In genomic region chr12:131040491-131040890, GRCh38 we compare ENCODE assay signal across 41 cellular contexts.
"Had no signal": no experiment of that assay in that cellular context is flagged by ENCODE, and none has a peak within 500 bp of the region (broad histone marks: within the 10 kb centered on the region; RNA-seq: fewer than 3 reads in every experiment).

No MANE protein-coding gene starts in this region.

- H3K4me1 ChIP-seq: Peyer's patch had no signal

- DNase-seq: activated B cell treated with CpG ODN at 0.5 μM for 24 hours; activated CD4-positive, alpha-beta memory T cell treated with anti-CD3 and anti-CD28 coated beads for 36 hours; activated CD4-positive, alpha-beta T cell treated with anti-CD3 and anti-CD28 coated beads for 4 hours; activated CD4-positive, alpha-beta T cell treated with anti-CD3 and anti-CD28 coated beads, Interleukin-2, amount 50 U/mL, for 1 hour; activated CD4-positive, CD25-positive, alpha-beta regulatory T cell treated with anti-CD3 and anti-CD28 coated beads, Interleukin-2, amount 50 U/mL, for 72 hours; activated CD8-positive, alpha-beta memory T cell treated with anti-CD3 and anti-CD28 coated beads for 24 hours; activated CD8-positive, alpha-beta memory T cell treated with anti-CD3 and anti-CD28 coated beads, Interleukin-2, amount 10 ng/mL, durations not matched to agents 7 days and 5 days; activated CD8-positive, alpha-beta memory T cell treated with anti-CD3 and anti-CD28 coated beads, Interleukin-2, amount 50 U/mL, for 48 hours; activated effector memory CD4-positive, alpha-beta T cell treated with Interleukin-2 at 50 U/mL for 16 hours; activated naive CD4-positive, alpha-beta T cell treated with anti-CD3 and anti-CD28 coated beads, Interleukin-2, amount 10 ng/mL, durations not matched to agents 7 days and 5 days; activated naive CD8-positive, alpha-beta T cell treated with anti-CD3 and anti-CD28 coated beads, Interleukin-2, amount 50 U/mL, for 24 hours; activated T-cell treated with anti-CD3 and anti-CD28 coated beads, Interleukin-2, amount 50 U/mL, for 48 hours; anterior cingulate cortex; caudate nucleus; Karpas-422; KBM-7; NCI-H1048; NCI-H1105 treated with DMSO at 0.1 percent for 48 hours; NCI-H1436; NCI-H1694 treated with DMSO at 0.1 percent for 48 hours; NCI-H2081; NCI-H2171 treated with DMSO at 0.1 percent for 48 hours; NCI-H2227 treated with DMSO at 0.1 percent for 48 hours; NCI-H446; NCI-H510A treated with DMSO at 0.1 percent for 48 hours; NCI-H526 treated with DMSO at 0.1 percent for 48 hours; NCI-H774; NK-92 treated with Interleukin-12 subunit alpha and Interleukin-12 subunit beta, amount 100 ng/mL, for 24 hours; PC-3; Peyer's patch; RPMI8226; SIG-M5; T-cell; T-helper 2 cell; T-helper 9 cell had no signal

- H3K27ac ChIP-seq: Peyer's patch, VCaP had no signal

- H3K36me3 ChIP-seq: Peyer's patch had no signal

- H3K9me3 ChIP-seq: Peyer's patch had no signal

- H3K4me3 ChIP-seq: Peyer's patch had no signal

- H3K4me1 Mint-ChIP-seq: activated B cell treated with CpG ODN at 0.5 μM for 24 hours; activated CD8-positive, alpha-beta memory T cell treated with anti-CD3 and anti-CD28 coated beads, Interleukin-2, amount 10 ng/mL, durations not matched to agents 7 days and 5 days; activated naive CD4-positive, alpha-beta T cell treated with anti-CD3 and anti-CD28 coated beads, Interleukin-2, amount 10 ng/mL, durations not matched to agents 7 days and 5 days; activated naive CD8-positive, alpha-beta T cell treated with anti-CD3 and anti-CD28 coated beads, Interleukin-2, amount 50 U/mL, for 24 hours; T-cell had no signal

- H3K36me3 Mint-ChIP-seq: activated CD4-positive, alpha-beta memory T cell treated with anti-CD3 and anti-CD28 coated beads for 36 hours; activated CD8-positive, alpha-beta memory T cell treated with anti-CD3 and anti-CD28 coated beads, Interleukin-2, amount 10 ng/mL, durations not matched to agents 7 days and 5 days; activated naive CD4-positive, alpha-beta T cell treated with anti-CD3 and anti-CD28 coated beads, Interleukin-2, amount 10 ng/mL, durations not matched to agents 7 days and 5 days; activated naive CD8-positive, alpha-beta T cell; brain; T-cell had no signal

- H3K27me3 Mint-ChIP-seq: activated B cell treated with CpG ODN at 0.5 μM for 24 hours; activated CD4-positive, alpha-beta memory T cell treated with anti-CD3 and anti-CD28 coated beads for 36 hours; activated CD8-positive, alpha-beta memory T cell treated with anti-CD3 and anti-CD28 coated beads, Interleukin-2, amount 10 ng/mL, durations not matched to agents 7 days and 5 days; activated naive CD4-positive, alpha-beta T cell treated with anti-CD3 and anti-CD28 coated beads, Interleukin-2, amount 10 ng/mL, durations not matched to agents 7 days and 5 days; activated naive CD8-positive, alpha-beta T cell; activated naive CD8-positive, alpha-beta T cell treated with anti-CD3 and anti-CD28 coated beads, Interleukin-2, amount 50 U/mL, for 24 hours; T-cell had no signal

- H3K27me3 ChIP-seq: Peyer's patch had no signal

- FAIRE-seq: bronchial epithelial cell had no signal

- H3K4me3 Mint-ChIP-seq: activated B cell treated with CpG ODN at 0.5 μM for 24 hours; activated CD4-positive, alpha-beta memory T cell treated with anti-CD3 and anti-CD28 coated beads for 36 hours; activated CD8-positive, alpha-beta memory T cell treated with anti-CD3 and anti-CD28 coated beads, Interleukin-2, amount 10 ng/mL, durations not matched to agents 7 days and 5 days; activated naive CD4-positive, alpha-beta T cell treated with anti-CD3 and anti-CD28 coated beads, Interleukin-2, amount 10 ng/mL, durations not matched to agents 7 days and 5 days; activated naive CD8-positive, alpha-beta T cell; activated naive CD8-positive, alpha-beta T cell treated with anti-CD3 and anti-CD28 coated beads, Interleukin-2, amount 50 U/mL, for 24 hours; brain; T-cell had no signal

- ATAC-seq: activated CD8-positive, alpha-beta memory T cell treated with anti-CD3 and anti-CD28 coated beads, Interleukin-2, amount 10 ng/mL, durations not matched to agents 7 days and 5 days; activated naive CD8-positive, alpha-beta T cell treated with anti-CD3 and anti-CD28 coated beads, Interleukin-2, amount 50 U/mL, for 24 hours; PC-3; Right ventricle myocardium inferior; SK-N-SH treated with all-trans-retinoic acid at 6 μM for 48 hours; T-cell had no signal

- H3K27ac Mint-ChIP-seq: activated B cell treated with CpG ODN at 0.5 μM for 24 hours; activated CD4-positive, alpha-beta memory T cell treated with anti-CD3 and anti-CD28 coated beads for 36 hours; activated CD8-positive, alpha-beta memory T cell treated with anti-CD3 and anti-CD28 coated beads, Interleukin-2, amount 10 ng/mL, durations not matched to agents 7 days and 5 days; activated naive CD4-positive, alpha-beta T cell treated with anti-CD3 and anti-CD28 coated beads, Interleukin-2, amount 10 ng/mL, durations not matched to agents 7 days and 5 days; activated naive CD8-positive, alpha-beta T cell; activated naive CD8-positive, alpha-beta T cell treated with anti-CD3 and anti-CD28 coated beads, Interleukin-2, amount 50 U/mL, for 24 hours; T-cell had no signal
